Comparison of ENCODE assay signal across 11 cellular contexts in genomic region chr17:1237471-1237870, GRCh38. TPM values are rescaled to one million over a fixed set of nuclear protein-coding genes. Genes with fewer than 3 reads are reported as not detected.
"Had no signal": no experiment of that assay in that cellular context is flagged by ENCODE, and none has a peak within 500 bp of the region (broad histone marks: within the 10 kb centered on the region; RNA-seq: fewer than 3 reads in every experiment).

No MANE protein-coding gene starts in this region.

- DNase-seq: H9, HCEC 1CT, HFFc6, IMR-90, KG1 had no signal

- H3K4me3 ChIP-seq: GM23338, K562 had no signal

- H3K4me1 Mint-ChIP-seq: GM23338, H9 had no signal

- H2AFZ ChIP-seq: GM23338 had no signal

- H3K9me3 Mint-ChIP-seq: GM23338 had no signal

- H3K4me2 ChIP-seq: GM23338 had no signal

- ATAC-seq: GM23338, K562 had no signal

- H3K27ac Mint-ChIP-seq: GM23338, H9, HFFc6 had no signal

- FAIRE-seq: H1, H54, K562 had no signal

- H3K27ac ChIP-seq: HL-60 had no signal

- H3K4me3 Mint-ChIP-seq: GM23338, H9, HFFc6 had no signal

RNA-seq across cellular contexts. Expression of gene BHLHA9, which starts 32.8 kb away (rescaled TPM):
- total RNA-seq: H9, HFFc6, HT1080, IMR-90, K562 had no signal
- polyA plus RNA-seq: IMR-90, K562 had no signal

RNA-seq across cellular contexts. Expression of gene TRARG1, which starts 42.0 kb away (rescaled TPM):
- total RNA-seq: GM23338, H1, H9, HFFc6, HT1080, IMR-90, K562 had no signal
- polyA plus RNA-seq: GM23338, H1, IMR-90 had no signal
